11 cellular contexts compared by ENCODE assay signal in the genomic region with DNA sequence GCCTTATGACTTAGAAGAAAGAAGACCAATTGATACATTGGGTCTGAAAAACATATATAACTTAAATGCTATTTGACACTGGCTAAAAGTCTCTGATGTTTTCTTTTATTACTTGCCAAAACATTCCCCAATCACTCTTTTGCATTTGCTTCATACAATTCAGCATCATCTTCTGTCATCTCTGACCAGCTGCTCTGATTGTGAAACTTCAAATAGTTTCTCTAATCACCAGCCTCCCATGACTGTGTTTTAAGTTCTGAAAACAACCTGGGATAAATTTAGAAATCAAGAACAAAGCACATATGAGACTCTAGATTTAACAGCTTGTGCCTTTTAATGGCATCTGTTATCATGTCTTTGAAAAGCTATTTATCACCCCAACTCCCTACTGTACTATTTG.
DNase-seq lines count a peak whose midpoint lies in the region; ATAC-seq, FAIRE-seq and TF ChIP-seq lines count a peak whose summit lies in the region.
"Had no signal": no experiment of that assay in that cellular context is flagged by ENCODE, and none has a peak within 500 bp of the region (broad histone marks: within the 10 kb centered on the region; RNA-seq: fewer than 3 reads in every experiment).

No MANE protein-coding gene starts in this region.

- H3K9ac ChIP-seq in HepG2 (ENCODE audit: insufficient read depth, low read depth, low read length) = no peak overlapping the region

- ATAC-seq in GM21367 (IDR thresholded peaks at IDR 0.05; ENCODE audit: unreplicated experiment) (peak; percentile 93), HG03175 (IDR thresholded peaks at IDR 0.05; ENCODE audit: unreplicated experiment) (peak; percentile 69), lower lobe of right lung (no peak), HepG2 (no peak)

- H3K4me2 ChIP-seq in HepG2 (ENCODE audit: low read depth, low read length) = no peak overlapping the region

- in situ Hi-C loops in HepG2 (cut with HindIII; ENCODE audit: extremely low pct_ligation_motif_present, low pct_unique_long_range_greater_than_20kb) = no loop called here

- no peak for TF ChIP-seq RAD21 in HepG2 (CRISPR knock-in tag; IDR thresholded peaks at IDR 0.05)

- no TSS peak for BruUV-seq in HepG2 (replicated peaks; lab: Mats Ljungman, UMichigan)

- H3K36me3 ChIP-seq in testis (ENCODE audit: low read depth, missing control alignments) = no peaks in the 10 kb centered on the region
- H3K36me3 ChIP-seq in lower lobe of right lung = no peaks in the 10 kb centered on the region
- no peaks in the 10 kb centered on the region for H3K36me3 ChIP-seq in HepG2 (replicated peaks in 1 of 2; ENCODE audit: control insufficient read depth in 1 of 2, insufficient read depth in 2 of 2, low read length in 2 of 2)
- H3K36me3 ChIP-seq: left ventricle myocardium inferior had no signal

- DNase-seq in GM10266 (ENCODE audit: extremely low spot score) = peak; percentile 12
- peak; percentile 89 for DNase-seq in fibroblast of gingiva (ENCODE audit: low read depth)
- DNase-seq in testis = no peak
- no peak for DNase-seq in lower lobe of right lung
- DNase-seq in HepG2 (ENCODE audit: low spot score) = no peak
- no peak for DNase-seq in NCI-H1417 (lab: John Stamatoyannopoulos, UW)
- DNase-seq: activated CD8-positive, alpha-beta memory T cell treated with anti-CD3 and anti-CD28 coated beads, Interleukin-2, amount 50 U/mL, for 4 hours; dermis blood vessel endothelial cell; left ventricle myocardium inferior had no signal

- H3K27me3 ChIP-seq in testis (no peaks in the 10 kb centered on the region), lower lobe of right lung (ENCODE audit: low read depth) (no peaks in the 10 kb centered on the region), HepG2 (ENCODE audit: control insufficient read depth in 1 of 2, insufficient read depth in 2 of 2, low read length in 2 of 2) (no peaks in the 10 kb centered on the region)

- POLR2A ChIA-PET in HepG2 (lab: Yijun Ruan, JAX) = no interaction called here

- no peak overlapping the region for H3K4me3 ChIP-seq in testis
- H3K4me3 ChIP-seq in lower lobe of right lung = no peak overlapping the region
- H3K4me3 ChIP-seq in HepG2 (replicated peaks in 1 of 3; ENCODE audit: insufficient read depth in 1 of 3, low read depth in 2 of 3, low read length in 3 of 3) = no peak overlapping the region
- H3K4me3 ChIP-seq: left ventricle myocardium inferior had no signal

- no peaks in the 10 kb centered on the region for H4K20me1 ChIP-seq in HepG2 (ENCODE audit: insufficient read depth, low read length)

- TF ChIP-seq EP300 in HepG2 (IDR thresholded peaks at IDR 0.05; ENCODE audit: low read depth in 2 of 2, low read length in 2 of 2) (no peak), HepG2 (CRISPR knock-in tag; IDR thresholded peaks at IDR 0.05; ENCODE audit: borderline replicate concordance) (no peak)

- intact Hi-C loops in testis (cut with DNase I; ENCODE audit: low total_unique reads) = no loop called here
- intact Hi-C loops in lower lobe of right lung (cut with DNase I) = no loop called here
- intact Hi-C loops in HepG2 (cut with micrococcal nuclease; ENCODE audit: unreplicated experiment) = no loop called here

- H3K9me3 ChIP-seq in testis (no peaks in the 10 kb centered on the region), lower lobe of right lung (no peaks in the 10 kb centered on the region), HepG2 (ENCODE audit: low read length) (peaks cover 34% of the 10 kb centered on the region)

- H3K27ac ChIP-seq in testis (no peak overlapping the region), lower lobe of right lung (no peak overlapping the region), HepG2 (ENCODE audit: extremely low read length, insufficient read depth, low read length) (no peak overlapping the region)
- H3K27ac ChIP-seq: left ventricle myocardium inferior had no signal

- CTCF ChIA-PET in HepG2 (lab: Yijun Ruan, JAX; ENCODE audit: low intra/inter-chr PET ratio, low total read pairs) = no interaction called here

- no peak overlapping the region for H2AFZ ChIP-seq in HepG2 (ENCODE audit: low read length)

- TF ChIP-seq POLR2A in testis (IDR thresholded peaks at IDR 0.05) = no peak
- no peak for TF ChIP-seq POLR2A in HepG2 (IDR thresholded peaks at IDR 0.05; ENCODE audit: insufficient read depth in 1 of 2, low read depth in 2 of 2, low read length in 2 of 2)

- TF ChIP-seq CTCF in GM10266 (IDR thresholded peaks at IDR 0.05; ENCODE audit: control insufficient read depth, insufficient read depth, low read depth, missing control alignments) (no peak), testis (IDR thresholded peaks at IDR 0.05) (no peak), lower lobe of right lung (IDR thresholded peaks at IDR 0.05) (no peak), HepG2 (CRISPR knock-in tag; IDR thresholded peaks at IDR 0.05) (no peak)

- no peaks in the 10 kb centered on the region for H3K4me1 ChIP-seq in testis
- no peaks in the 10 kb centered on the region for H3K4me1 ChIP-seq in lower lobe of right lung
- H3K4me1 ChIP-seq in HepG2 (ENCODE audit: insufficient read depth, low read length) = no peaks in the 10 kb centered on the region
- H3K4me1 ChIP-seq: left ventricle myocardium inferior had no signal

- no peak for FAIRE-seq in HepG2 (lab: Jason Lieb, UNC)

- H3K79me2 ChIP-seq in HepG2 (ENCODE audit: insufficient read depth, low read length) = no peaks in the 10 kb centered on the region

TF ChIP-seq in HepG2, 621 proteins besides CTCF, POLR2A, EP300 and RAD21 (continues in another document):
- TF ChIP-seq FOSL1 (CRISPR knock-in tag; IDR thresholded peaks at IDR 0.05; ENCODE audit: borderline replicate concordance) (no peak), PAX8 (CRISPR knock-in tag; IDR thresholded peaks at IDR 0.05; ENCODE audit: borderline replicate concordance) (no peak), ZMYM4 (CRISPR knock-in tag; IDR thresholded peaks at IDR 0.05) (no peak), REPIN1 (CRISPR knock-in tag; IDR thresholded peaks at IDR 0.05; ENCODE audit: borderline replicate concordance, low read depth) (no peak), ZMYM3 (CRISPR knock-in tag; IDR thresholded peaks at IDR 0.05) (no peak), ELF1 (CRISPR knock-in tag; IDR thresholded peaks at IDR 0.05) (no peak), IRX3 (CRISPR knock-in tag; IDR thresholded peaks at IDR 0.05; ENCODE audit: borderline replicate concordance, low read depth) (no peak), XRCC5 (optimal IDR thresholded peaks at IDR 0.05; ENCODE audit: low read length) (no peak), ZNF510 (CRISPR knock-in tag; IDR thresholded peaks at IDR 0.05; ENCODE audit: low read depth) (no peak), REL (CRISPR knock-in tag; conservative IDR thresholded peaks at IDR 0.05) (no peak), TEAD3 (CRISPR knock-in tag; optimal IDR thresholded peaks at IDR 0.05; ENCODE audit: borderline replicate concordance) (no peak), ZBTB7B (CRISPR knock-in tag; IDR thresholded peaks at IDR 0.05) (no peak), POLR2AphosphoS5 (IDR thresholded peaks at IDR 0.05; ENCODE audit: low read depth, low read length) (no peak), ZNF484 (CRISPR knock-in tag; IDR thresholded peaks at IDR 0.05; ENCODE audit: borderline replicate concordance, low read depth) (no peak), ELF4 (CRISPR knock-in tag; IDR thresholded peaks at IDR 0.05; ENCODE audit: borderline replicate concordance) (no peak)
- TF ChIP-seq, protein P1, sequence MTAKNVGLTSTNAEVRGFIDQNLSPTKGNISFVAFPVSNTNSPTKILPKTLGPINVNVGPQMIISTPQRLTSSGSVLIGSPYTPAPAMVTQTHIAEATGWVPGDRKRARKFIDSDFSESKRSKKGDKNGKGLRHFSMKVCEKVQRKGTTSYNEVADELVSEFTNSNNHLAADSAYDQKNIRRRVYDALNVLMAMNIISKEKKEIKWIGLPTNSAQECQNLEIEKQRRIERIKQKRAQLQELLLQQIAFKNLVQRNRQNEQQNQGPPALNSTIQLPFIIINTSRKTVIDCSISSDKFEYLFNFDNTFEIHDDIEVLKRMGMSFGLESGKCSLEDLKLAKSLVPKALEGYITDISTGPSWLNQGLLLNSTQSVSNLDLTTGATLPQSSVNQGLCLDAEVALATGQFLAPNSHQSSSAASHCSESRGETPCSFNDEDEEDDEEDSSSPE (CRISPR knock-in tag; IDR thresholded peaks at IDR 0.05) = no peak
- TF ChIP-seq, protein P2, sequence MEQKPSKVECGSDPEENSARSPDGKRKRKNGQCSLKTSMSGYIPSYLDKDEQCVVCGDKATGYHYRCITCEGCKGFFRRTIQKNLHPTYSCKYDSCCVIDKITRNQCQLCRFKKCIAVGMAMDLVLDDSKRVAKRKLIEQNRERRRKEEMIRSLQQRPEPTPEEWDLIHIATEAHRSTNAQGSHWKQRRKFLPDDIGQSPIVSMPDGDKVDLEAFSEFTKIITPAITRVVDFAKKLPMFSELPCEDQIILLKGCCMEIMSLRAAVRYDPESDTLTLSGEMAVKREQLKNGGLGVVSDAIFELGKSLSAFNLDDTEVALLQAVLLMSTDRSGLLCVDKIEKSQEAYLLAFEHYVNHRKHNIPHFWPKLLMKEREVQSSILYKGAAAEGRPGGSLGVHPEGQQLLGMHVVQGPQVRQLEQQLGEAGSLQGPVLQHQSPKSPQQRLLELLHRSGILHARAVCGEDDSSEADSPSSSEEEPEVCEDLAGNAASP (CRISPR knock-in tag; IDR thresholded peaks at IDR 0.05; ENCODE audit: borderline replicate concordance) = no peak
- TF ChIP-seq, protein P3, sequence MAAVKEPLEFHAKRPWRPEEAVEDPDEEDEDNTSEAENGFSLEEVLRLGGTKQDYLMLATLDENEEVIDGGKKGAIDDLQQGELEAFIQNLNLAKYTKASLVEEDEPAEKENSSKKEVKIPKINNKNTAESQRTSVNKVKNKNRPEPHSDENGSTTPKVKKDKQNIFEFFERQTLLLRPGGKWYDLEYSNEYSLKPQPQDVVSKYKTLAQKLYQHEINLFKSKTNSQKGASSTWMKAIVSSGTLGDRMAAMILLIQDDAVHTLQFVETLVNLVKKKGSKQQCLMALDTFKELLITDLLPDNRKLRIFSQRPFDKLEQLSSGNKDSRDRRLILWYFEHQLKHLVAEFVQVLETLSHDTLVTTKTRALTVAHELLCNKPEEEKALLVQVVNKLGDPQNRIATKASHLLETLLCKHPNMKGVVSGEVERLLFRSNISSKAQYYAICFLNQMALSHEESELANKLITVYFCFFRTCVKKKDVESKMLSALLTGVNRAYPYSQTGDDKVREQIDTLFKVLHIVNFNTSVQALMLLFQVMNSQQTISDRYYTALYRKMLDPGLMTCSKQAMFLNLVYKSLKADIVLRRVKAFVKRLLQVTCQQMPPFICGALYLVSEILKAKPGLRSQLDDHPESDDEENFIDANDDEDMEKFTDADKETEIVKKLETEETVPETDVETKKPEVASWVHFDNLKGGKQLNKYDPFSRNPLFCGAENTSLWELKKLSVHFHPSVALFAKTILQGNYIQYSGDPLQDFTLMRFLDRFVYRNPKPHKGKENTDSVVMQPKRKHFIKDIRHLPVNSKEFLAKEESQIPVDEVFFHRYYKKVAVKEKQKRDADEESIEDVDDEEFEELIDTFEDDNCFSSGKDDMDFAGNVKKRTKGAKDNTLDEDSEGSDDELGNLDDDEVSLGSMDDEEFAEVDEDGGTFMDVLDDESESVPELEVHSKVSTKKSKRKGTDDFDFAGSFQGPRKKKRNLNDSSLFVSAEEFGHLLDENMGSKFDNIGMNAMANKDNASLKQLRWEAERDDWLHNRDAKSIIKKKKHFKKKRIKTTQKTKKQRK (IDR thresholded peaks at IDR 0.05; ENCODE audit: low read length) = no peak

Comparison
In these comparisons a context has a peak if more than half of its experiments do, and no peak if none do; other contexts are left out.
1. DNase-seq: peak in GM10266 (single experiment) and fibroblast of gingiva (single experiment); none in testis (single experiment), lower lobe of right lung (single experiment), HepG2 (single experiment) and NCI-H1417 (0 of 3).
2. ATAC-seq: peak in GM21367 (single experiment) and HG03175 (single experiment); none in lower lobe of right lung (0 of 2) and HepG2 (single experiment).